Comparison of ENCODE assay signal across 25 cellular contexts in genomic region chr12:121085113-121085841, GRCh38. TPM values are rescaled to one million over a fixed set of nuclear protein-coding genes. Genes with fewer than 3 reads are reported as not detected.
"Had no signal": no experiment of that assay in that cellular context is flagged by ENCODE, and none has a peak within 500 bp of the region (broad histone marks: within the 10 kb centered on the region; RNA-seq: fewer than 3 reads in every experiment).

No MANE protein-coding gene starts in this region.

- ATAC-seq: activated CD4-positive, alpha-beta T cell treated with anti-CD3 and anti-CD28 coated beads for 36 hours; gastroesophageal sphincter; left colon; naive thymus-derived CD8-positive, alpha-beta T cell; right cardiac atrium had no signal

- H3K9me3 ChIP-seq: ascending aorta, gastroesophageal sphincter, spleen, thoracic aorta, uterus had no signal

- H3K27me3 ChIP-seq: ascending aorta, dorsolateral prefrontal cortex, gastroesophageal sphincter, neural progenitor cell, spleen, uterus had no signal

- H3K36me3 ChIP-seq: ascending aorta, gastroesophageal sphincter, neural progenitor cell, spleen, thoracic aorta, uterus had no signal

- H3K4me2 ChIP-seq: neural progenitor cell had no signal

- H3K4me1 ChIP-seq: ascending aorta, gastroesophageal sphincter, neural progenitor cell, uterus had no signal

- H3K27ac ChIP-seq: ascending aorta, coronary artery, dorsolateral prefrontal cortex, gastroesophageal sphincter, neural progenitor cell, spleen, thoracic aorta, uterus had no signal

- H3K9ac ChIP-seq: neural progenitor cell had no signal

- H3K4me3 ChIP-seq: ascending aorta, coronary artery, dorsolateral prefrontal cortex, gastroesophageal sphincter, neural progenitor cell, spleen, thoracic aorta, uterus had no signal

- DNase-seq: activated CD4-positive, alpha-beta T cell treated with anti-CD3 and anti-CD28 coated beads for 36 hours; activated CD4-positive, alpha-beta T cell treated with anti-CD3 and anti-CD28 coated beads, Interleukin-2, amount 50 U/mL, for 48 hours; activated CD4-positive, CD25-positive, alpha-beta regulatory T cell; activated CD8-positive, alpha-beta memory T cell treated with anti-CD3 and anti-CD28 coated beads, Interleukin-2, amount 50 U/mL, for 48 hours; activated gamma-delta T cell; activated naive CD4-positive, alpha-beta T cell treated with anti-CD3 and anti-CD28 coated beads, Interleukin-2, amount 10 ng/mL, durations not matched to agents 7 days and 5 days; activated naive CD8-positive, alpha-beta T cell treated with anti-CD3 and anti-CD28 coated beads, Interleukin-2, amount 10 ng/mL, durations not matched to agents 7 days and 5 days; activated T-cell treated with anti-CD3 and anti-CD28 coated beads, Interleukin-2, amount 50 U/mL, for 24 hours; dorsolateral prefrontal cortex; effector memory CD4-positive, alpha-beta T cell; hippocampal formation; kidney; left colon; midbrain; naive thymus-derived CD8-positive, alpha-beta T cell; right cardiac atrium; spleen; stimulated activated CD4-positive, alpha-beta T cell treated with anti-CD3 and anti-CD28 coated beads, Interleukin-2, amount 100 ng/mL, for 48 hours; uterus had no signal

- H2AFZ ChIP-seq: neural progenitor cell had no signal

RNA-seq across cellular contexts. Expression of gene OASL, which starts 46.2 kb away (rescaled TPM):
- total RNA-seq: ascending aorta had no signal

RNA-seq across cellular contexts. Expression of gene P2RX7, which starts 47.4 kb away (rescaled TPM):
- total RNA-seq: epithelial cell of proximal tubule had no signal
